In the genomic region with DNA sequence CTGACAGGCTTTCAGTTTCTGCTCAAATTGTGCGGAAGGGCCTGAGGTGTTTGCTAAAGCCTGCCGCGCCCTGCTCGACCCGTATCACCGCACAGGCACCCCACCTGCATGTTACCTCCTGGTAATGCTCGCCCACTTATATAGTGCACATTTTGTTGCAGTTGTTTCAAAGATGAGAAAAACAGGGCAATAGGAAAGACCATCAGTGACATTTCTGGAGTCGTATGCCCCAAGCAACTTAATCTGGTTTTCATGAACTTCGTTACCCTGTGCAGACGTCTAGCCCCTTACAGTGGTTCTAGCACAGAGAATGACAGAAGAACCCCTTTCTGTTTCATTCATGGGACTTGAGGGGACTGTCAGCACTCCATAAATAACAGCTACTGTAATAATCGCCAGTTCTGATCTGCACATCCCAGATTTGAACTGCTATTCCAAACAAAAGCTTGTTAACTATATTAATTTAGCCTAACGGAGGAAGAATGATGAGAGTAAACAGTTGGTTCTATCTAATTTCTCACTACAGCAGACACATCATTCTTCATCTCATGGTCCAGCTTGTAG, we compare ENCODE assay signal across 7 cellular contexts. TPM values are rescaled to one million over a fixed set of nuclear protein-coding genes. Genes with fewer than 3 reads are reported as not detected.
DNase-seq lines count a peak whose midpoint lies in the region; ATAC-seq and TF ChIP-seq lines count a peak whose summit lies in the region.

No MANE protein-coding gene starts in this region.

- H3K9me3 ChIP-seq in Peyer's patch = no peaks in the 10 kb centered on the region
- H3K9me3 ChIP-seq in sigmoid colon = no peaks in the 10 kb centered on the region

- H3K27me3 ChIP-seq in Peyer's patch = no peaks in the 10 kb centered on the region
- H3K27me3 ChIP-seq in sigmoid colon = no peaks in the 10 kb centered on the region

- DNase-seq in Peyer's patch = no peak
- DNase-seq in fibroblast of pulmonary artery (ENCODE audit: low read depth) = no peak
- DNase-seq in sigmoid colon = no peak
- DNase-seq in C1 segment of cervical spinal cord (lab: John Stamatoyannopoulos, UW) = no peak
- DNase-seq in DMS 273 (lab: John Stamatoyannopoulos, UW; ENCODE audit: unreplicated experiment) = no peak

- peak overlapping the region; percentile 66 to 91 (median 89) for H3K4me3 ChIP-seq in Peyer's patch
- peak overlapping the region; percentile 66 for H3K4me3 ChIP-seq in fibroblast of pulmonary artery (replicated peaks; ENCODE audit: low read depth, low read length)
- H3K4me3 ChIP-seq in sigmoid colon = peak overlapping the region; percentile 71 to 92 (median 82)

- WGBS in sigmoid colon, 2 donors = 11 to 13% methylated on average over 12 of the region's 12 CpGs

- H3K4me1 ChIP-seq in Peyer's patch (peaks cover 0 to 12% (median 8%) of the 10 kb centered on the region in 4 donors), sigmoid colon (peaks cover 0 to 36% (median 18%) of the 10 kb centered on the region in 4 donors)

- no peak for TF ChIP-seq POLR2A in Peyer's patch (IDR thresholded peaks at IDR 0.05)
- no peak for TF ChIP-seq POLR2A in sigmoid colon (IDR thresholded peaks at IDR 0.05)

- H3K36me3 ChIP-seq in Peyer's patch = peaks cover 0 to 18% (median 0%) of the 10 kb centered on the region in 3 donors
- peaks cover 0 to 22% (median 11%) of the 10 kb centered on the region in 4 donors for H3K36me3 ChIP-seq in sigmoid colon

- intact Hi-C loops in sigmoid colon (cut with DNase I) = loop anchor here (5.0 to 10.0 kb wide), 4 partner anchors 36 to 776 kb away; a partner anchor contains a TSS

- peak overlapping the region; percentile 88 to 99 (median 97) for H3K27ac ChIP-seq in Peyer's patch
- H3K27ac ChIP-seq in sigmoid colon = peak overlapping the region; percentile 93 to 96 (median 94)

- no peak for TF ChIP-seq EP300 in sigmoid colon (IDR thresholded peaks at IDR 0.05)

- TF ChIP-seq CTCF in Peyer's patch (IDR thresholded peaks at IDR 0.05) (no peak), fibroblast of pulmonary artery (IDR thresholded peaks at IDR 0.05; ENCODE audit: low read length, missing control alignments) (no peak), sigmoid colon (IDR thresholded peaks at IDR 0.05) (no peak)

- ATAC-seq in GM18907 (IDR thresholded peaks at IDR 0.05; ENCODE audit: unreplicated experiment) (peak; percentile 29), HG02642 (IDR thresholded peaks at IDR 0.05; ENCODE audit: poor library complexity, unreplicated experiment) (peak; percentile 16)

RNA-seq across cellular contexts. Expression of a gene that starts 0.9 kb away (rescaled TPM):
- total RNA-seq in Peyer's patch (10 to 100 TPM; 21.7 to 42.1 (median 28.4) TPM), sigmoid colon (10 to 100 TPM; 35.2 to 48.2 (median 40.9) TPM)
- 10 to 100 TPM; 33.3 to 54.9 (median 34.2) TPM for polyA plus RNA-seq in sigmoid colon
